ENCODE assay signal across 1 cellular context in the genomic region with DNA sequence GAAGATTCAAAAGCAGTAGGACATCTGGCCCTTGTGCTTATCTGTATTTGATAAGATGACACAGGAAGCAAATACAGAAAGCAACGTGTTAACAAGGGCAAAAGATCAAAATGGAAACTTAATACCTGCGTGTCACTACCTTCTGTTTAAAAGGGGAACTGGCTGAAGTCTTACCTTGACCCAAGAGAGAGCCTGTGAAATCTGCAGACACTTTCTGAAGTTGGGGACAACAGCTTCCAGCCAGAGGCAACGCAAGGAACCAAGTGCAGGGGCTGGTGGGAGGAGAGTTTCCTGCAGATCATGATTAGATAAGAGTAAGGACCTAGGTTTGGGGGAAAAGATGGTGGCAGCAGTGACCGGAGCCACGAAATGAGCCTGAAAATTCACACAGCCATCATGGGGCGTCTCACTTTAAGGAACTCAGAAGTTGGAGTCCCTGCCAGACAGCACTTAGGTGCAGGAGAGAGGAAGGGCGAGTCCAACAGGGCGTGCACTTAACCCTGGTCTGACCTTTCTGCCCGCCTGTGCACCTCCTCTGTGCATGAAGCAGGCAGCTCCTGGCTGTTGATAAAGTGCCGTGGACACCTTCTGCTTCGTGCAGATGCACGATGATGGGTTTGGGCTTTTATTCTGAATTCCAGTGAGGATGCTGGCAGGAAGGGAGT.
TF ChIP-seq lines count a peak whose summit lies in the region.

No MANE protein-coding gene starts in this region.

TF ChIP-seq in HCT116, 20 proteins besides CTCF, POLR2A, EP300 and RAD21:
- TF ChIP-seq, protein P1, sequence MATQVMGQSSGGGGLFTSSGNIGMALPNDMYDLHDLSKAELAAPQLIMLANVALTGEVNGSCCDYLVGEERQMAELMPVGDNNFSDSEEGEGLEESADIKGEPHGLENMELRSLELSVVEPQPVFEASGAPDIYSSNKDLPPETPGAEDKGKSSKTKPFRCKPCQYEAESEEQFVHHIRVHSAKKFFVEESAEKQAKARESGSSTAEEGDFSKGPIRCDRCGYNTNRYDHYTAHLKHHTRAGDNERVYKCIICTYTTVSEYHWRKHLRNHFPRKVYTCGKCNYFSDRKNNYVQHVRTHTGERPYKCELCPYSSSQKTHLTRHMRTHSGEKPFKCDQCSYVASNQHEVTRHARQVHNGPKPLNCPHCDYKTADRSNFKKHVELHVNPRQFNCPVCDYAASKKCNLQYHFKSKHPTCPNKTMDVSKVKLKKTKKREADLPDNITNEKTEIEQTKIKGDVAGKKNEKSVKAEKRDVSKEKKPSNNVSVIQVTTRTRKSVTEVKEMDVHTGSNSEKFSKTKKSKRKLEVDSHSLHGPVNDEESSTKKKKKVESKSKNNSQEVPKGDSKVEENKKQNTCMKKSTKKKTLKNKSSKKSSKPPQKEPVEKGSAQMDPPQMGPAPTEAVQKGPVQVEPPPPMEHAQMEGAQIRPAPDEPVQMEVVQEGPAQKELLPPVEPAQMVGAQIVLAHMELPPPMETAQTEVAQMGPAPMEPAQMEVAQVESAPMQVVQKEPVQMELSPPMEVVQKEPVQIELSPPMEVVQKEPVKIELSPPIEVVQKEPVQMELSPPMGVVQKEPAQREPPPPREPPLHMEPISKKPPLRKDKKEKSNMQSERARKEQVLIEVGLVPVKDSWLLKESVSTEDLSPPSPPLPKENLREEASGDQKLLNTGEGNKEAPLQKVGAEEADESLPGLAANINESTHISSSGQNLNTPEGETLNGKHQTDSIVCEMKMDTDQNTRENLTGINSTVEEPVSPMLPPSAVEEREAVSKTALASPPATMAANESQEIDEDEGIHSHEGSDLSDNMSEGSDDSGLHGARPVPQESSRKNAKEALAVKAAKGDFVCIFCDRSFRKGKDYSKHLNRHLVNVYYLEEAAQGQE (IDR thresholded peaks at IDR 0.05; ENCODE audit: low read depth), result no peak
- TF ChIP-seq, protein P2, sequence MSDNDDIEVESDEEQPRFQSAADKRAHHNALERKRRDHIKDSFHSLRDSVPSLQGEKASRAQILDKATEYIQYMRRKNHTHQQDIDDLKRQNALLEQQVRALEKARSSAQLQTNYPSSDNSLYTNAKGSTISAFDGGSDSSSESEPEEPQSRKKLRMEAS (IDR thresholded peaks at IDR 0.05), result peak; percentile 22; the same call in 1 of the 2 replicates
- TF ChIP-seq SP1 (IDR thresholded peaks at IDR 0.05; ENCODE audit: low read depth), result no peak; the same call in 1 of the 2 replicates
- no peak for TF ChIP-seq TCF7L2 (IDR thresholded peaks at IDR 0.05; ENCODE audit: borderline replicate concordance, extremely low read depth, insufficient read depth, insufficient read length)
- TF ChIP-seq, protein P3, sequence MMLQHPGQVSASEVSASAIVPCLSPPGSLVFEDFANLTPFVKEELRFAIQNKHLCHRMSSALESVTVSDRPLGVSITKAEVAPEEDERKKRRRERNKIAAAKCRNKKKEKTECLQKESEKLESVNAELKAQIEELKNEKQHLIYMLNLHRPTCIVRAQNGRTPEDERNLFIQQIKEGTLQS (IDR thresholded peaks at IDR 0.05), result no peak
- no peak for TF ChIP-seq EZH2 (IDR thresholded peaks at IDR 0.05)
- TF ChIP-seq FOSL1 (IDR thresholded peaks at IDR 0.05; ENCODE audit: low read depth), result no peak
- 0 out of 2 replicates have a peak, but pooled peaks have one; percentile 12 for TF ChIP-seq CBX3 (IDR thresholded peaks at IDR 0.05; ENCODE audit: low read depth)
- TF ChIP-seq SIN3A (IDR thresholded peaks at IDR 0.05; ENCODE audit: low read depth), result no peak
- TF ChIP-seq, protein P4, sequence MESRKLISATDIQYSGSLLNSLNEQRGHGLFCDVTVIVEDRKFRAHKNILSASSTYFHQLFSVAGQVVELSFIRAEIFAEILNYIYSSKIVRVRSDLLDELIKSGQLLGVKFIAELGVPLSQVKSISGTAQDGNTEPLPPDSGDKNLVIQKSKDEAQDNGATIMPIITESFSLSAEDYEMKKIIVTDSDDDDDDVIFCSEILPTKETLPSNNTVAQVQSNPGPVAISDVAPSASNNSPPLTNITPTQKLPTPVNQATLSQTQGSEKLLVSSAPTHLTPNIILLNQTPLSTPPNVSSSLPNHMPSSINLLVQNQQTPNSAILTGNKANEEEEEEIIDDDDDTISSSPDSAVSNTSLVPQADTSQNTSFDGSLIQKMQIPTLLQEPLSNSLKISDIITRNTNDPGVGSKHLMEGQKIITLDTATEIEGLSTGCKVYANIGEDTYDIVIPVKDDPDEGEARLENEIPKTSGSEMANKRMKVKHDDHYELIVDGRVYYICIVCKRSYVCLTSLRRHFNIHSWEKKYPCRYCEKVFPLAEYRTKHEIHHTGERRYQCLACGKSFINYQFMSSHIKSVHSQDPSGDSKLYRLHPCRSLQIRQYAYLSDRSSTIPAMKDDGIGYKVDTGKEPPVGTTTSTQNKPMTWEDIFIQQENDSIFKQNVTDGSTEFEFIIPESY (IDR thresholded peaks at IDR 0.05; ENCODE audit: extremely low read depth, insufficient replicate concordance, low read length), result no peak
- no peak for TF ChIP-seq CEBPB (IDR thresholded peaks at IDR 0.05; ENCODE audit: low read depth)
- no peak for TF ChIP-seq ZFX (IDR thresholded peaks at IDR 0.05)
